Comparison of ENCODE assay signal across 21 cellular contexts in genomic region chr1:220222939-220223338, GRCh38. TPM values are rescaled to one million over a fixed set of nuclear protein-coding genes. Genes with fewer than 3 reads are reported as not detected.
DNase-seq lines count a peak whose midpoint lies in the region; ATAC-seq and TF ChIP-seq lines count a peak whose summit lies in the region.
"Had no signal": no experiment of that assay in that cellular context is flagged by ENCODE, and none has a peak within 500 bp of the region (broad histone marks: within the 10 kb centered on the region; RNA-seq: fewer than 3 reads in every experiment).

No MANE protein-coding gene starts in this region.

- WGBS in tibial nerve, 2 donors, result 42 to 50% methylated on average over 3 of the region's 3 CpGs

- DNase-seq in activated naive CD4-positive, alpha-beta T cell treated with anti-CD3 and anti-CD28 coated beads, Interleukin-2, amount 50 U/mL, for 72 hours (ENCODE audit: low spot score in 2 of 2), result no peak
- DNase-seq in tibial nerve (ENCODE audit: low spot score in 2 of 2), result no peak
- no peak for DNase-seq in COR-L47 (lab: John Stamatoyannopoulos, UW)
- no peak for DNase-seq in stimulated activated naive CD8-positive, alpha-beta T cell treated with anti-CD3 and anti-CD28 coated beads, Interleukin-15, Interleukin-2, amounts not matched to agents 100 U/mL and 50 U/mL, for 24 hours
- DNase-seq: activated CD4-positive, alpha-beta T cell treated with anti-CD3 and anti-CD28 coated beads, Interleukin-2, amount 50 U/mL, for 1 hour; activated naive CD4-positive, alpha-beta T cell treated with anti-CD3 and anti-CD28 coated beads, Interleukin-2, amount 50 U/mL, for 16 hours; cortex of kidney; DMS153; foreskin keratinocyte; H7; left colon; mucosa of descending colon; NCI-H1930; NCI-H510A had no signal

- H3K36me3 Mint-ChIP-seq in activated naive CD4-positive, alpha-beta T cell treated with anti-CD3 and anti-CD28 coated beads, Interleukin-2, amount 50 U/mL, for 24 hours, result peaks cover 3% of the 10 kb centered on the region
- peaks cover 5 to 35% of the 10 kb centered on the region in 2 donors for H3K36me3 Mint-ChIP-seq in activated naive CD4-positive, alpha-beta T cell treated with anti-CD3 and anti-CD28 coated beads, Interleukin-2, amount 50 U/mL, for 72 hours

- H3K4me1 ChIP-seq in tibial nerve, result peaks cover 0 to 79% (median 25%) of the 10 kb centered on the region in 4 donors

- H3K9me3 Mint-ChIP-seq in activated naive CD4-positive, alpha-beta T cell treated with anti-CD3 and anti-CD28 coated beads, Interleukin-2, amount 50 U/mL, for 24 hours, result no peaks in the 10 kb centered on the region
- H3K9me3 Mint-ChIP-seq in activated naive CD4-positive, alpha-beta T cell treated with anti-CD3 and anti-CD28 coated beads, Interleukin-2, amount 50 U/mL, for 72 hours, result no peaks in the 10 kb centered on the region
- H3K9me3 Mint-ChIP-seq: stimulated activated naive CD8-positive, alpha-beta T cell treated with anti-CD3 and anti-CD28 coated beads, Interleukin-15, Interleukin-2, amounts not matched to agents 100 ng/mL and 50 ng/mL, for 24 hours had no signal

- H3K27ac ChIP-seq in tibial nerve, result peak overlapping the region in 3 of 4 donors; percentile 38 to 79 (median 70)
- H3K27ac ChIP-seq: BLaER1 treated with 17β-estradiol and CSF1 and Interleukin-3, amounts not matched to agents 10 nM and 100 nM; foreskin keratinocyte; SK-N-MC had no signal

- H3K4me3 ChIP-seq in tibial nerve, result no peak overlapping the region
- H3K4me3 ChIP-seq: BLaER1 treated with 17β-estradiol and CSF1 and Interleukin-3, amounts not matched to agents 10 nM and 100 nM; mucosa of descending colon; SK-N-MC had no signal

- H3K9me3 ChIP-seq in tibial nerve, result no peaks in the 10 kb centered on the region
- H3K9me3 ChIP-seq: BLaER1 treated with 17β-estradiol and CSF1 and Interleukin-3, amounts not matched to agents 10 nM and 100 nM; mucosa of descending colon had no signal

- TF ChIP-seq POLR2A in Raji (IDR thresholded peaks at IDR 0.05; ENCODE audit: insufficient read depth, low read depth, low read length) (peak; percentile 34; the same call in 1 of the 2 replicates), tibial nerve (IDR thresholded peaks at IDR 0.05) (no peak)

- H3K27me3 ChIP-seq in tibial nerve, result no peaks in the 10 kb centered on the region
- H3K27me3 ChIP-seq: BLaER1 treated with 17β-estradiol and CSF1 and Interleukin-3, amounts not matched to agents 10 nM and 100 nM; foreskin keratinocyte had no signal

- H3K4me3 Mint-ChIP-seq in activated naive CD4-positive, alpha-beta T cell treated with anti-CD3 and anti-CD28 coated beads, Interleukin-2, amount 50 U/mL, for 24 hours, result no peak overlapping the region
- H3K4me3 Mint-ChIP-seq: stimulated activated naive CD8-positive, alpha-beta T cell treated with anti-CD3 and anti-CD28 coated beads, Interleukin-15, Interleukin-2, amounts not matched to agents 100 ng/mL and 50 ng/mL, for 24 hours had no signal

- H3K4me1 Mint-ChIP-seq in activated naive CD4-positive, alpha-beta T cell treated with anti-CD3 and anti-CD28 coated beads, Interleukin-2, amount 50 U/mL, for 24 hours, result peaks cover 73% of the 10 kb centered on the region

- peak overlapping the region; percentile 8 for H3K27ac Mint-ChIP-seq in activated naive CD4-positive, alpha-beta T cell treated with anti-CD3 and anti-CD28 coated beads, Interleukin-2, amount 50 U/mL, for 24 hours
- no peak overlapping the region for H3K27ac Mint-ChIP-seq in activated naive CD4-positive, alpha-beta T cell treated with anti-CD3 and anti-CD28 coated beads, Interleukin-2, amount 50 U/mL, for 72 hours
- H3K27ac Mint-ChIP-seq: stimulated activated naive CD8-positive, alpha-beta T cell treated with anti-CD3 and anti-CD28 coated beads, Interleukin-15, Interleukin-2, amounts not matched to agents 100 ng/mL and 50 ng/mL, for 24 hours had no signal

- no peaks in the 10 kb centered on the region for H3K36me3 ChIP-seq in tibial nerve

- TF ChIP-seq CTCF in tibial nerve (IDR thresholded peaks at IDR 0.05), result no peak

- TF ChIP-seq EP300 in tibial nerve (IDR thresholded peaks at IDR 0.05), result no peak

- ATAC-seq in activated naive CD4-positive, alpha-beta T cell treated with anti-CD3 and anti-CD28 coated beads, Interleukin-2, amount 50 U/mL, for 72 hours, result no peak
- ATAC-seq in HG02884 (IDR thresholded peaks at IDR 0.05; ENCODE audit: unreplicated experiment), result peak; percentile 21
- ATAC-seq in stimulated activated naive CD8-positive, alpha-beta T cell treated with anti-CD3 and anti-CD28 coated beads, Interleukin-15, Interleukin-2, amounts not matched to agents 100 U/mL and 50 U/mL, for 24 hours, result no peak
- ATAC-seq in HG02588 (IDR thresholded peaks at IDR 0.05; ENCODE audit: unreplicated experiment), result no peak
- ATAC-seq: foreskin keratinocyte, left colon, mucosa of descending colon had no signal

- H3K27me3 Mint-ChIP-seq in activated naive CD4-positive, alpha-beta T cell treated with anti-CD3 and anti-CD28 coated beads, Interleukin-2, amount 50 U/mL, for 24 hours, result no peaks in the 10 kb centered on the region
- H3K27me3 Mint-ChIP-seq: stimulated activated naive CD8-positive, alpha-beta T cell treated with anti-CD3 and anti-CD28 coated beads, Interleukin-15, Interleukin-2, amounts not matched to agents 100 ng/mL and 50 ng/mL, for 24 hours had no signal

RNA-seq across cellular contexts. Expression of gene RAB3GAP2, which starts 49.3 kb away (rescaled TPM):
- total RNA-seq in activated naive CD4-positive, alpha-beta T cell treated with anti-CD3 and anti-CD28 coated beads, Interleukin-2, amount 50 U/mL, for 72 hours, result 10 to 100 TPM; 43.2 to 51.5 TPM
- 10 to 100 TPM; 30.6 to 36.8 (median 31.2) TPM for total RNA-seq in tibial nerve
